18 cellular contexts compared by ENCODE assay signal in the genomic region with DNA sequence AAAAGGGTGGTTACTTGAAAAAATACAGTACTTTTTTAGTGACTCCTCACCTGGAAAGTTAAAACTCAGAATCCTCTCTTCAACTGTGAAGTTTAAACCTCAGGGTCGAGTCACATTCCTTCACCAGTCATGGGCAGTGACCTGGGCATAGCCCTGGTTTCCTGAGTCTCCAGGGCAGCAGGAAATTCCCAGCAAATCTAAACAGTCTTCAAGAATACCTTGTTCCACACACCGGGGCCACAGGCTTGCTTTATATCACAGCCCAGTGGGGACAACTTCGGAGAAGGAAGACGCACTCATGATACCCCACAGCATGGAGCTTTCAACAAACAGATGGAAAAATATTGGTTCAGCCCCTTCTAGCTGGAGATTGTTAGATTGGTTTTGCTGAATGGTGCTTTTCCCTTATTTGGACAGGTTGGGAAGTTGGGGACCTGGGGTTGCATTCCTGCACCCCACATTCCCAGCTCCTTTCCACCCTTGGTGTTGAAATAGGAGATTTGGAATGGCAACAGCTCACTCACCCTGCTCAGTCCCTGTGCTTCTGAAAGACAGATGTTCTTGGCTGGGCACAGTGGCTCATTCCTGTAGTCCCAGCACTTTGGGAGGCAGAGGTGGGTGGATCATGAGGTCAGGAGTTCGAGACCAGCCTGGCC.
DNase-seq lines count a peak whose midpoint lies in the region; ATAC-seq, FAIRE-seq and TF ChIP-seq lines count a peak whose summit lies in the region.
"Had no signal": no experiment of that assay in that cellular context is flagged by ENCODE, and none has a peak within 500 bp of the region (broad histone marks: within the 10 kb centered on the region; RNA-seq: fewer than 3 reads in every experiment).

No MANE protein-coding gene starts in this region.

- H2BK120ac ChIP-seq in trophoblast cell (ENCODE audit: insufficient read depth, low read length, poor library complexity) = peak overlapping the region; percentile 11

- peak overlapping the region; percentile 67 for H2AK5ac ChIP-seq in trophoblast cell (ENCODE audit: low read length)

- H3K9me3 ChIP-seq in PC-9 (ENCODE audit: insufficient read depth, low read depth) (no peaks in the 10 kb centered on the region), trophoblast cell (ENCODE audit: insufficient read depth, low read depth, low read length) (peaks cover 3% of the 10 kb centered on the region)

- peak overlapping the region; percentile 64 for H3K18ac ChIP-seq in trophoblast cell (ENCODE audit: low read length)

- no peak overlapping the region for H3K4me2 ChIP-seq in PC-9
- H3K4me2 ChIP-seq in trophoblast cell (ENCODE audit: low read length) = no peak overlapping the region

- FAIRE-seq in HTR-8/SVneo (lab: Jason Lieb, UNC) = no peak

- intact Hi-C loops in PC-9 (cut with micrococcal nuclease; ENCODE audit: unreplicated experiment) = no loop called here

- H3K27ac ChIP-seq in PC-9 (peak overlapping the region; percentile 29), trophoblast cell (ENCODE audit: low read depth, low read length) (no peak overlapping the region)
- H3K27ac ChIP-seq: cardiac muscle cell had no signal

- no peak overlapping the region for H2AFZ ChIP-seq in PC-9
- no peak overlapping the region for H2AFZ ChIP-seq in trophoblast cell (ENCODE audit: insufficient read depth, low read length, poor library complexity)

- CTCF ChIA-PET in PC-9 (lab: Charles Lee) = interaction anchor here (1.5 kb wide), 1 partner anchor 9 kb away, joined by 3 read pairs; no protein-coding TSS in a partner anchor

- WGBS in trophoblast cell (ENCODE audit: extremely low coverage, insufficient coverage, insufficient read length) = no CpG with 5 or more reads among the region's 5 CpGs

- H3K36me3 ChIP-seq in PC-9 (ENCODE audit: low read depth) (no peaks in the 10 kb centered on the region), trophoblast cell (ENCODE audit: control insufficient read depth in 1 of 2, insufficient read depth in 2 of 2, low read length in 2 of 2) (no peaks in the 10 kb centered on the region)
- H3K36me3 ChIP-seq: cardiac muscle cell had no signal

- no peak for TF ChIP-seq CTCF in PC-9 (conservative IDR thresholded peaks at IDR 0.05)

- POLR2A ChIA-PET in PC-9 (lab: Charles Lee; ENCODE audit: unreplicated experiment) = interaction anchor here (0.5 kb wide), 1 partner anchor 10 kb away, joined by 3 read pairs; no protein-coding TSS in a partner anchor

- H4K8ac ChIP-seq in trophoblast cell (ENCODE audit: low read depth, low read length) = peak overlapping the region; percentile 17

- H3F3A ChIP-seq in PC-9 (ENCODE audit: insufficient read depth, low read depth) = peaks cover 20% of the 10 kb centered on the region

- no peaks in the 10 kb centered on the region for H3K27me3 ChIP-seq in PC-9 (ENCODE audit: insufficient read depth, low read depth)
- H3K27me3 ChIP-seq in trophoblast cell (ENCODE audit: insufficient read depth, low read length) = no peaks in the 10 kb centered on the region
- H3K27me3 ChIP-seq: cardiac muscle cell had no signal

- peak overlapping the region; percentile 21 for H2BK5ac ChIP-seq in trophoblast cell (ENCODE audit: low read depth, low read length, poor library complexity)

- H3K79me2 ChIP-seq in PC-9 (ENCODE audit: low read depth) = no peaks in the 10 kb centered on the region
- no peaks in the 10 kb centered on the region for H3K79me2 ChIP-seq in trophoblast cell (ENCODE audit: control insufficient read depth, insufficient read depth, low read length, poor library complexity)

- peak; percentile 32 for ATAC-seq in esophagus mucosa
- ATAC-seq: activated T-cell treated with anti-CD3 and anti-CD28 coated beads, Interleukin-2, amount 50 U/mL, for 4 hours; naive thymus-derived CD4-positive, alpha-beta T cell; SK-N-SH treated with all-trans-retinoic acid at 6 μM for 48 hours had no signal

- DNase-seq in EH (ENCODE audit: low read depth) (peak; percentile 29), PC-9 (peak in 1 of 2 experiments; percentile 36), trophoblast cell (peak in 1 of 2 donors; percentile 36), hypothalamus (lab: John Stamatoyannopoulos, UW) (no peak), NCI-H2227 treated with DMSO at 0.1 percent for 48 hours (lab: John Stamatoyannopoulos, UW) (no peak), RPMI8226 (no peak), HTR-8/SVneo (ENCODE audit: insufficient read length, low spot score) (no peak)
- DNase-seq: activated CD4-positive, alpha-beta T cell treated with anti-CD3 and anti-CD28 coated beads, Interleukin-2, amount 50 U/mL, for 48 hours; activated T-cell treated with anti-CD3 and anti-CD28 coated beads, Interleukin-2, amount 50 U/mL, for 4 hours; AML-193; HFFc6; naive thymus-derived CD4-positive, alpha-beta T cell; NCI-H2029; OCI-M1; stimulated activated CD4-positive, alpha-beta T cell treated with anti-CD3 and anti-CD28 coated beads, Interleukin-15, amount 100 ng/mL, for 24 hours had no signal

- no TSS peak for BruUV-seq in PC-9 (replicated peaks; lab: Mats Ljungman, UMichigan)

- no peaks in the 10 kb centered on the region for H4K20me1 ChIP-seq in PC-9 (ENCODE audit: insufficient read depth)

- H4K91ac ChIP-seq in trophoblast cell (ENCODE audit: low read depth, low read length) = no peak overlapping the region

- no peak overlapping the region for H3K4ac ChIP-seq in trophoblast cell (ENCODE audit: low read depth, low read length)

- peak overlapping the region; percentile 57 for H2BK12ac ChIP-seq in trophoblast cell (ENCODE audit: low read length)

- no peak overlapping the region for H3K23ac ChIP-seq in trophoblast cell (ENCODE audit: low read length)

- peaks cover 18% of the 10 kb centered on the region for H3K79me1 ChIP-seq in trophoblast cell (ENCODE audit: low read length)

- no peak overlapping the region for H3K14ac ChIP-seq in trophoblast cell (ENCODE audit: low read length)

- peaks cover 57% of the 10 kb centered on the region for H3K4me1 ChIP-seq in PC-9 (replicated peaks; ENCODE audit: insufficient read depth)
- peaks cover 14 to 33% of the 10 kb centered on the region in 2 experiments for H3K4me1 ChIP-seq in trophoblast cell (ENCODE audit: control insufficient read depth in 1 of 2, insufficient read depth in 2 of 2, low read length in 2 of 2)

- H4K12ac ChIP-seq in trophoblast cell (ENCODE audit: low read depth, low read length) = no peak overlapping the region

- H3K9me2 ChIP-seq in PC-9 (ENCODE audit: insufficient read depth) = no peaks in the 10 kb centered on the region

- H3K4me3 ChIP-seq in PC-9 (no peak overlapping the region), trophoblast cell (ENCODE audit: low read depth, low read length) (no peak overlapping the region)
- H3K4me3 ChIP-seq: cardiac muscle cell had no signal

- H3K9ac ChIP-seq in trophoblast cell (ENCODE audit: low read length) = no peak overlapping the region
